In genomic region chr14:68862954-68863594, GRCh38 we compare ENCODE assay signal across 8 cellular contexts.
DNase-seq lines count a peak whose midpoint lies in the region; ATAC-seq lines count a peak whose summit lies in the region.

No MANE protein-coding gene starts in this region.

- no peak overlapping the region for H3K27ac ChIP-seq in mesendoderm (ENCODE audit: low read depth, low read length)

- H4K5ac ChIP-seq in mesendoderm (ENCODE audit: low read length) = no peak overlapping the region

- no peaks in the 10 kb centered on the region for H3K36me3 ChIP-seq in mesendoderm (ENCODE audit: control insufficient read depth, insufficient read depth, low read length)

- H2BK5ac ChIP-seq in mesendoderm (ENCODE audit: low read length) = no peak overlapping the region

- no peaks in the 10 kb centered on the region for H3K27me3 ChIP-seq in mesendoderm (ENCODE audit: insufficient read depth, low read length, poor library complexity)

- no peak for ATAC-seq in HG03565 (IDR thresholded peaks at IDR 0.05; ENCODE audit: unreplicated experiment)

- H3K4me1 ChIP-seq in mesendoderm (ENCODE audit: control insufficient read depth, low read depth, low read length) = no peaks in the 10 kb centered on the region

- H3K79me2 ChIP-seq in mesendoderm (ENCODE audit: control insufficient read depth, insufficient read depth, low read length) = no peaks in the 10 kb centered on the region

- H3K4ac ChIP-seq in mesendoderm (ENCODE audit: low read depth, low read length) = no peak overlapping the region

- no peak overlapping the region for H3K9ac ChIP-seq in mesendoderm (ENCODE audit: low read length)

- peak; percentile 76 for DNase-seq in CD1c-positive myeloid dendritic cell (ENCODE audit: extremely low spot score)
- DNase-seq in HK-2 (ENCODE audit: unreplicated experiment) = peak; percentile 76
- peak; percentile 75 for DNase-seq in NCI-H748 (lab: John Stamatoyannopoulos, UW; ENCODE audit: unreplicated experiment)
- DNase-seq in activated CD4-positive, alpha-beta T cell treated with anti-CD3 and anti-CD28 coated beads, Interleukin-2, amount 50 U/mL, for 48 hours = peak; percentile 79 to 82
- peak; percentile 54 for DNase-seq in effector CD8-positive, alpha-beta T cell (lab: John Stamatoyannopoulos, UW)
- peak; percentile 94 for DNase-seq in mesendoderm
- peak; percentile 43 to 44 for DNase-seq in stimulated activated CD8-positive, alpha-beta memory T cell treated with anti-CD3 and anti-CD28 coated beads, Interleukin-2, amount 100 ng/mL, for 1 hour (ENCODE audit: low read depth in 2 of 2)

- no peak overlapping the region for H2BK15ac ChIP-seq in mesendoderm (replicated peaks; ENCODE audit: low read depth)

- no peak overlapping the region for H3K56ac ChIP-seq in mesendoderm (ENCODE audit: low read length)

- no peak overlapping the region for H3K18ac ChIP-seq in mesendoderm (ENCODE audit: low read length)

- H2AK5ac ChIP-seq in mesendoderm (ENCODE audit: low read length) = no peak overlapping the region

- no peak overlapping the region for H3K23ac ChIP-seq in mesendoderm (ENCODE audit: low read length)

- no CpG with 5 or more reads among the region's 2 CpGs for WGBS in mesendoderm (ENCODE audit: extremely low coverage, insufficient coverage, low lambda C conversion rate)

- no peaks in the 10 kb centered on the region for H3K79me1 ChIP-seq in mesendoderm (ENCODE audit: low read length)

- no peak overlapping the region for H3K4me2 ChIP-seq in mesendoderm (ENCODE audit: low read length)

- no peak overlapping the region for H4K8ac ChIP-seq in mesendoderm (ENCODE audit: low read depth, low read length)

- H2BK120ac ChIP-seq in mesendoderm (ENCODE audit: low read depth, low read length) = no peak overlapping the region

- H3K4me3 ChIP-seq in mesendoderm (ENCODE audit: low read length) = no peak overlapping the region

Comparison
In these comparisons a context has a peak if more than half of its experiments do, and no peak if none do; other contexts are left out.
1. DNase-seq: peak in every context shown above with its lines; median percentile 94 in mesendoderm; 80 in activated CD4-positive, alpha-beta T cell treated with anti-CD3 and anti-CD28 coated beads, Interleukin-2, amount 50 U/mL, for 48 hours; 76 in CD1c-positive myeloid dendritic cell; 76 in HK-2; 75 in NCI-H748; 54 in effector CD8-positive, alpha-beta T cell; 44 in stimulated activated CD8-positive, alpha-beta memory T cell treated with anti-CD3 and anti-CD28 coated beads, Interleukin-2, amount 100 ng/mL, for 1 hour.